2 cellular contexts compared by ENCODE assay signal in genomic region chr5:135719428-135720063, GRCh38.
TF ChIP-seq lines count a peak whose summit lies in the region.

No MANE protein-coding gene starts in this region.

TF ChIP-seq in A549, 52 proteins besides CTCF, POLR2A, EP300 and RAD21 (continued from another document):
- TF ChIP-seq RARB (CRISPR knock-in tag; IDR thresholded peaks at IDR 0.05): no peak
- no peak for TF ChIP-seq TFCP2L1 (CRISPR knock-in tag; IDR thresholded peaks at IDR 0.05)
- TF ChIP-seq MYC (IDR thresholded peaks at IDR 0.05; ENCODE audit: borderline replicate concordance, low read length): no peak
- no peak for TF ChIP-seq CBX2 (IDR thresholded peaks at IDR 0.05; ENCODE audit: borderline replicate concordance, low read depth)
- no peak for TF ChIP-seq REST (IDR thresholded peaks at IDR 0.05)
- no peak for TF ChIP-seq KDM1A (IDR thresholded peaks at IDR 0.05; ENCODE audit: low read depth)
- TF ChIP-seq ZSCAN20 (CRISPR knock-in tag; IDR thresholded peaks at IDR 0.05): no peak
- TF ChIP-seq SMC3 (IDR thresholded peaks at IDR 0.05): no peak
- TF ChIP-seq ZFP36 (IDR thresholded peaks at IDR 0.05; ENCODE audit: borderline replicate concordance, partially characterized antibody): no peak
- TF ChIP-seq ATOH8 (CRISPR knock-in tag; IDR thresholded peaks at IDR 0.05; ENCODE audit: low read depth): no peak
TF ChIP-seq in A549: peak in this region for 0.

TF ChIP-seq in IMR-90, 13 proteins besides CTCF, POLR2A, EP300 and RAD21 (continued from another document):
- TF ChIP-seq ELK1 (IDR thresholded peaks at IDR 0.05; ENCODE audit: borderline replicate concordance, low read depth, low read length) (no peak), MXI1 (IDR thresholded peaks at IDR 0.05; ENCODE audit: borderline replicate concordance, low read depth, low read length) (no peak), SMC3 (IDR thresholded peaks at IDR 0.05; ENCODE audit: low read depth, low read length) (no peak)
